Comparison of ENCODE assay signal across 18 cellular contexts in the genomic region with DNA sequence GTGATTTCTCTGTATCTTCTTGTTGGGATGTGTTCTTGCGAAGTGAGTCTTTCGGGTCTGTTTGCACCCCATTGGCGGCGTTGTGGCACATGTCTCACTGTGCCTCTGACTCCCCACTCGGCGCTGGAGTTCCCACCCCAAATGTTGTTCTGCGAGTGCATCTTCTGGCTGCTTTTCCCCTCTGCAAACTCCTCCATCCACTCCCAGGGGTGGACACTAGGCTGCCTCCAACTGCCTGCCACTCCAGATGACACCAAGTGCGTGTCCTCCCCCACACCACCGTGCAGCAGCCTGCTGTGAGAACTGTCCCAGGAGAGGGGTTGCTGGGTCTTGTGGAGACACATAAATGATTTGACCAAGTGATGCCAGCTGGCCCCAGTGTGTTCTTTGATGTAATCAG. TPM values are rescaled to one million over a fixed set of nuclear protein-coding genes. Genes with fewer than 3 reads are reported as not detected.
A peak's percentile ranks its signal among the peaks of the same experiment; 100 is the strongest.
DNase-seq lines count a peak whose midpoint lies in the region; ATAC-seq and TF ChIP-seq lines count a peak whose summit lies in the region.
"Had no signal": no experiment of that assay in that cellular context is flagged by ENCODE, and none has a peak within 500 bp of the region (broad histone marks: within the 10 kb centered on the region; RNA-seq: fewer than 3 reads in every experiment).

No MANE protein-coding gene starts in this region.

- peaks cover 32 to 54% (median 43%) of the 10 kb centered on the region in 4 donors for H3K4me1 Mint-ChIP-seq in CD4-positive, alpha-beta memory T cell

- no peaks in the 10 kb centered on the region for H3K36me3 ChIP-seq in CD4-positive, alpha-beta memory T cell (ENCODE audit: insufficient read depth, low read length)
- H3K36me3 ChIP-seq in SJSA1, result no peaks in the 10 kb centered on the region
- no peaks in the 10 kb centered on the region for H3K36me3 ChIP-seq in left ventricle myocardium inferior
- no peaks in the 10 kb centered on the region for H3K36me3 ChIP-seq in osteoblast (ENCODE audit: insufficient read depth, low read length)
- H3K36me3 ChIP-seq: ascending aorta, thoracic aorta had no signal

- H3K27ac Mint-ChIP-seq in CD4-positive, alpha-beta memory T cell, result peak overlapping the region; percentile 42 to 94 (median 80)

- no peaks in the 10 kb centered on the region for H3K9me3 ChIP-seq in CD4-positive, alpha-beta memory T cell (ENCODE audit: control insufficient read depth in 1 of 2, low read length in 2 of 2)
- H3K9me3 ChIP-seq in SJSA1 (replicated peaks) (no peaks in the 10 kb centered on the region), left ventricle myocardium inferior (replicated peaks) (no peaks in the 10 kb centered on the region), osteoblast (ENCODE audit: low read depth, low read length) (no peaks in the 10 kb centered on the region)
- H3K9me3 ChIP-seq: ascending aorta, thoracic aorta had no signal

- H3K27me3 ChIP-seq in CD4-positive, alpha-beta memory T cell (ENCODE audit: insufficient read depth, low read length), result no peaks in the 10 kb centered on the region
- H3K27me3 ChIP-seq in SJSA1 (replicated peaks) (no peaks in the 10 kb centered on the region), left ventricle myocardium inferior (ENCODE audit: low read depth) (no peaks in the 10 kb centered on the region), osteoblast (ENCODE audit: insufficient read depth, low read length) (peaks cover 18% of the 10 kb centered on the region)
- H3K27me3 ChIP-seq: ascending aorta had no signal

- ATAC-seq in HG02623 (IDR thresholded peaks at IDR 0.05; ENCODE audit: unreplicated experiment) (no peak), GM21526 (IDR thresholded peaks at IDR 0.05; ENCODE audit: low FRiP score, unreplicated experiment) (no peak)
- ATAC-seq: GM12878, K562 had no signal

- TF ChIP-seq CTCF in left ventricle myocardium inferior (IDR thresholded peaks at IDR 0.05; ENCODE audit: borderline replicate concordance) (no peak), osteoblast (IDR thresholded peaks at IDR 0.05; ENCODE audit: extremely low read depth, low read depth, low read length) (no peak)

- H3K79me2 ChIP-seq in osteoblast (ENCODE audit: insufficient read depth, low read length), result no peaks in the 10 kb centered on the region
- H3K79me2 ChIP-seq: parathyroid adenoma had no signal

- no peak overlapping the region for H3K4me2 ChIP-seq in osteoblast (ENCODE audit: insufficient read depth, low read length)

- CTCF ChIA-PET in CD4-positive, alpha-beta memory T cell (lab: Charles Lee; ENCODE audit: partially characterized antibody), result interaction anchor here (1.4 to 6.5 kb wide), 3 partner anchors 13 to 48 kb away, joined by 7 to 148 read pairs (median 12); no protein-coding TSS in a partner anchor

- intact Hi-C loops in CD4-positive, alpha-beta memory T cell (cut with micrococcal nuclease), result no loop called here
- intact Hi-C loops in left ventricle myocardium inferior (cut with micrococcal nuclease), result no loop called here

- no peaks in the 10 kb centered on the region for H3K36me3 Mint-ChIP-seq in CD4-positive, alpha-beta memory T cell

- H3K4me1 ChIP-seq in CD4-positive, alpha-beta memory T cell (ENCODE audit: insufficient read depth, low read length), result peaks cover 36% of the 10 kb centered on the region
- peaks cover 71% of the 10 kb centered on the region for H3K4me1 ChIP-seq in SJSA1 (replicated peaks)
- peaks cover 79% of the 10 kb centered on the region for H3K4me1 ChIP-seq in left ventricle myocardium inferior
- H3K4me1 ChIP-seq in osteoblast (ENCODE audit: insufficient read depth, low read length), result peaks cover 3% of the 10 kb centered on the region
- H3K4me1 ChIP-seq: ascending aorta, parathyroid adenoma had no signal

- peak overlapping the region in 3 of 8 donors; percentile 20 to 50 (median 39) for H3K4me3 Mint-ChIP-seq in CD4-positive, alpha-beta memory T cell

- H3K4me3 ChIP-seq in CD4-positive, alpha-beta memory T cell (ENCODE audit: low read length in 2 of 2), result no peak overlapping the region
- H3K4me3 ChIP-seq in SJSA1 (no peak overlapping the region), left ventricle myocardium inferior (no peak overlapping the region), osteoblast (ENCODE audit: insufficient read depth, low read length) (no peak overlapping the region)
- H3K4me3 ChIP-seq: ascending aorta, GM12878, K562, lung, thoracic aorta had no signal

- H4K20me1 ChIP-seq in osteoblast (ENCODE audit: insufficient read depth, low read length), result no peaks in the 10 kb centered on the region

- POLR2A ChIA-PET in CD4-positive, alpha-beta memory T cell (lab: Charles Lee; ENCODE audit: partially characterized antibody), result interaction anchor here (0.8 to 7.7 kb wide), 4 partner anchors 8 to 48 kb away, joined by 3 to 150 read pairs (median 18); no protein-coding TSS in a partner anchor

- H3K27me3 Mint-ChIP-seq in CD4-positive, alpha-beta memory T cell, result no peaks in the 10 kb centered on the region

- H3K27ac ChIP-seq in CD4-positive, alpha-beta memory T cell (ENCODE audit: low read depth, low read length), result peak overlapping the region; percentile 64
- H3K27ac ChIP-seq in SJSA1 (peak overlapping the region; percentile 90), left ventricle myocardium inferior (replicated peaks) (peak overlapping the region; percentile 92), osteoblast (ENCODE audit: low read depth, low read length) (no peak overlapping the region)
- H3K27ac ChIP-seq: ascending aorta, thoracic aorta, VCaP had no signal

- no peaks in the 10 kb centered on the region for H3K9me3 Mint-ChIP-seq in CD4-positive, alpha-beta memory T cell

- no peak overlapping the region for H2AFZ ChIP-seq in osteoblast (ENCODE audit: low read length)
- H2AFZ ChIP-seq: parathyroid adenoma had no signal

- no peak for DNase-seq in CD4-positive, alpha-beta memory T cell
- DNase-seq in SJSA1 (ENCODE audit: low read depth in 1 of 2, low spot score in 2 of 2) (no peak), left ventricle myocardium inferior (no peak), osteoblast (ENCODE audit: insufficient read length, low spot score, missing footprints) (peak; percentile 39), NCI-H187 treated with DMSO at 0.1 percent for 48 hours (lab: John Stamatoyannopoulos, UW) (no peak)
- DNase-seq: activated CD4-positive, alpha-beta T cell treated with anti-CD3 and anti-CD28 coated beads, Interleukin-2, amount 50 U/mL, for 4 hours; DMS79 had no signal

RNA-seq across cellular contexts. Expression of a gene that starts 17.6 kb away (rescaled TPM):
- not detected for total RNA-seq in CD4-positive, alpha-beta memory T cell
- not detected for polyA plus RNA-seq in CD4-positive, alpha-beta memory T cell
- 1.5 and 2.8 TPM in 2 replicates for total RNA-seq in SJSA1 (2014; rRNA removed; shearing (Covaris generic))
- total RNA-seq in left ventricle myocardium inferior (1.5 TPM), osteoblast (not detected in 2 replicates)
- total RNA-seq: fibroblast of lung, GM12878, K562 had no signal
- polyA plus RNA-seq: fibroblast of lung, GM12878, K562 had no signal

RNA-seq across cellular contexts. Expression of a gene that starts 24.9 kb away (rescaled TPM):
- total RNA-seq in CD4-positive, alpha-beta memory T cell, result under 1 TPM in 1 of 2 experiments, not detected in 1; 0.38 TPM
- under 1 TPM in 1 of 2 donors, not detected in 1; 0.47 TPM for polyA plus RNA-seq in CD4-positive, alpha-beta memory T cell
- 0.71 TPM in 1 of 2 replicates, not detected in the other for total RNA-seq in SJSA1 (2014; rRNA removed; shearing (Covaris generic))
- total RNA-seq in left ventricle myocardium inferior, result 0.25 TPM
- not detected in 2 replicates for total RNA-seq in osteoblast
- total RNA-seq: ascending aorta, fibroblast of lung, GM12878 had no signal

RNA-seq across cellular contexts. Expression of a gene that starts 41.8 kb away (rescaled TPM):
- total RNA-seq in CD4-positive, alpha-beta memory T cell, result not detected
- not detected for polyA plus RNA-seq in CD4-positive, alpha-beta memory T cell
- not detected in 2 replicates for total RNA-seq in SJSA1 (2014; rRNA removed; shearing (Covaris generic))
- not detected for total RNA-seq in left ventricle myocardium inferior
- not detected in 2 replicates for total RNA-seq in osteoblast
- total RNA-seq: ascending aorta, fibroblast of lung, GM12878, H4, K562, thoracic aorta had no signal
- polyA plus RNA-seq: fibroblast of lung, K562 had no signal
